10 cellular contexts compared by ENCODE assay signal in the genomic region with DNA sequence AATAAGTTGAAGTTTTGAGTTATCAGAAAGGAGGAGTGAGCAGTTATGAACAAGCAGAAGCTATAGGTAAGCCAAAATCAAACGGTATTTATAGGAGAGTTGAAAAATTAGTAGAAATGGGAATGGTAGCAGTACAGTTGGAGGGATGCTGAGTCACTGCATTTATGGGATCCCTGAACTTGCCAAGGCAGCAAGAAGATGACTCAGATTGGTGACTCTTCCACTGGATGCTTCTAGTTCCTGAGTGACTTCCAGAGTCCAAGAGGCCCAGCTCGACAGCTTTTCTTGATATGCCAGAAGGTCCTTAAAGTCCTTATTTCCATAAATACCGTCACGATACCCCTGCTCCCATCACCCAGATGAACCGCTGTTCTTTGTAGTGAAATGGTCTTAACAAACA. TPM values are rescaled to one million over a fixed set of nuclear protein-coding genes. Genes with fewer than 3 reads are reported as not detected.
A peak's percentile ranks its signal among the peaks of the same experiment; 100 is the strongest.
DNase-seq lines count a peak whose midpoint lies in the region; ATAC-seq and TF ChIP-seq lines count a peak whose summit lies in the region.
"Had no signal": no experiment of that assay in that cellular context is flagged by ENCODE, and none has a peak within 500 bp of the region (broad histone marks: within the 10 kb centered on the region; RNA-seq: fewer than 3 reads in every experiment).

No MANE protein-coding gene starts in this region.

- H3K14ac ChIP-seq in trophoblast cell (ENCODE audit: low read length) = no peak overlapping the region

- H2BK5ac ChIP-seq in trophoblast cell (ENCODE audit: low read depth, low read length, poor library complexity) = no peak overlapping the region

- H3K4me2 ChIP-seq in PC-3 (ENCODE audit: low read length) = peak overlapping the region; percentile 27
- no peak overlapping the region for H3K4me2 ChIP-seq in trophoblast cell (ENCODE audit: low read length)

- H3K4me1 ChIP-seq in PC-3 (ENCODE audit: insufficient read depth, low read length) (peaks cover 15% of the 10 kb centered on the region), trophoblast cell (ENCODE audit: control insufficient read depth in 1 of 2, insufficient read depth in 2 of 2, low read length in 2 of 2) (no peaks in the 10 kb centered on the region)

- H3K27ac ChIP-seq in PC-3 (ENCODE audit: low read length) (peak overlapping the region; percentile 67), trophoblast cell (ENCODE audit: low read depth, low read length) (no peak overlapping the region)

- CTCF ChIA-PET in PC-3 (lab: Charles Lee) = no interaction called here

- POLR2A ChIA-PET in PC-3 (lab: Charles Lee; ENCODE audit: unreplicated experiment) = no interaction called here

- no peaks in the 10 kb centered on the region for H3K79me2 ChIP-seq in PC-3 (ENCODE audit: low read length)
- H3K79me2 ChIP-seq in trophoblast cell (ENCODE audit: control insufficient read depth, insufficient read depth, low read length, poor library complexity) = no peaks in the 10 kb centered on the region

- H3K36me3 Mint-ChIP-seq in activated T-helper 17 cell treated with anti-CD3 and anti-CD28 coated beads, Interleukin-2, amount 50 U/mL, for 72 hours (ENCODE audit: low read depth) = peaks cover 9% of the 10 kb centered on the region

- no TSS peak for BruUV-seq in PC-3 (replicated peaks; lab: Mats Ljungman, UMichigan)

- H2AK5ac ChIP-seq in trophoblast cell (ENCODE audit: low read length) = no peak overlapping the region

- H3K27ac Mint-ChIP-seq in activated T-helper 17 cell treated with anti-CD3 and anti-CD28 coated beads, Interleukin-2, amount 50 U/mL, for 72 hours = no peak overlapping the region

- no peaks in the 10 kb centered on the region for H3K27me3 Mint-ChIP-seq in activated T-helper 17 cell treated with anti-CD3 and anti-CD28 coated beads, Interleukin-2, amount 50 U/mL, for 72 hours

- TF ChIP-seq CTCF in PC-3 (conservative IDR thresholded peaks at IDR 0.05; ENCODE audit: low read depth, low read length) = no peak

- no peaks in the 10 kb centered on the region for H3F3A ChIP-seq in PC-3 (ENCODE audit: low read length, unreplicated experiment)

- H3K36me3 ChIP-seq in PC-3 (ENCODE audit: low read depth, low read length) = no peaks in the 10 kb centered on the region
- no peaks in the 10 kb centered on the region for H3K36me3 ChIP-seq in trophoblast cell (ENCODE audit: control insufficient read depth in 1 of 2, insufficient read depth in 2 of 2, low read length in 2 of 2)
- H3K36me3 ChIP-seq: upper lobe of left lung had no signal

- H3K9me3 ChIP-seq in PC-3 (ENCODE audit: low read length) = no peaks in the 10 kb centered on the region
- no peaks in the 10 kb centered on the region for H3K9me3 ChIP-seq in trophoblast cell (ENCODE audit: insufficient read depth, low read depth, low read length)
- H3K9me3 ChIP-seq: upper lobe of left lung had no signal

- no peak overlapping the region for H3K18ac ChIP-seq in trophoblast cell (ENCODE audit: low read length)

- H3K27me3 ChIP-seq in PC-3 (ENCODE audit: low read length) (no peaks in the 10 kb centered on the region), trophoblast cell (ENCODE audit: insufficient read depth, low read length) (no peaks in the 10 kb centered on the region)
- H3K27me3 ChIP-seq: upper lobe of left lung had no signal

- H3K9ac ChIP-seq in PC-3 (ENCODE audit: low read length) = no peak overlapping the region
- H3K9ac ChIP-seq in trophoblast cell (ENCODE audit: low read length) = no peak overlapping the region

- WGBS in trophoblast cell (ENCODE audit: extremely low coverage, insufficient coverage, insufficient read length) = no CpG with 5 or more reads among the region's 5 CpGs

- H3K4me3 ChIP-seq in PC-3 (ENCODE audit: low read length) (no peak overlapping the region), trophoblast cell (ENCODE audit: low read depth, low read length) (no peak overlapping the region)
- H3K4me3 ChIP-seq: upper lobe of left lung had no signal

- intact Hi-C loops in PC-3 (cut with micrococcal nuclease) = no loop called here

- no peaks in the 10 kb centered on the region for H3K9me3 Mint-ChIP-seq in activated T-helper 17 cell treated with anti-CD3 and anti-CD28 coated beads, Interleukin-2, amount 50 U/mL, for 72 hours

- no peak overlapping the region for H3K4me3 Mint-ChIP-seq in activated T-helper 17 cell treated with anti-CD3 and anti-CD28 coated beads, Interleukin-2, amount 50 U/mL, for 72 hours

- H4K8ac ChIP-seq in trophoblast cell (ENCODE audit: low read depth, low read length) = no peak overlapping the region

- no peak overlapping the region for H4K91ac ChIP-seq in trophoblast cell (ENCODE audit: low read depth, low read length)

- peaks cover 6% of the 10 kb centered on the region for H3K4me1 Mint-ChIP-seq in activated T-helper 17 cell treated with anti-CD3 and anti-CD28 coated beads, Interleukin-2, amount 50 U/mL, for 72 hours

- no peaks in the 10 kb centered on the region for H3K79me1 ChIP-seq in trophoblast cell (ENCODE audit: low read length)

- peak; percentile 89 for DNase-seq in Daoy (ENCODE audit: low read depth)
- peak; percentile 92 for DNase-seq in PC-3
- DNase-seq in epidermal melanocyte (ENCODE audit: insufficient read length, low spot score) = peak; percentile 30
- DNase-seq in trophoblast cell = peak; percentile 50 to 71
- no peak for DNase-seq in cerebellar cortex (ENCODE audit: low spot score)
- no peak for DNase-seq in NCI-H748 (lab: John Stamatoyannopoulos, UW; ENCODE audit: unreplicated experiment)
- DNase-seq: NCI-H1436 treated with DMSO at 0.1 percent for 48 hours, upper lobe of left lung had no signal

- no peak overlapping the region for H3K23ac ChIP-seq in trophoblast cell (ENCODE audit: low read length)

- peak overlapping the region; percentile 24 for H2AFZ ChIP-seq in PC-3 (ENCODE audit: low read length)
- no peak overlapping the region for H2AFZ ChIP-seq in trophoblast cell (ENCODE audit: insufficient read depth, low read length, poor library complexity)

- ATAC-seq in PC-3 = peak; percentile 100
- ATAC-seq in activated T-helper 17 cell treated with anti-CD3 and anti-CD28 coated beads, Interleukin-2, amount 50 U/mL, for 72 hours (replicated peaks) = no peak
- no peak for ATAC-seq in GM18907 (IDR thresholded peaks at IDR 0.05; ENCODE audit: unreplicated experiment)

- H4K20me1 ChIP-seq in PC-3 (ENCODE audit: low read length) = no peaks in the 10 kb centered on the region

- no peak overlapping the region for H2BK120ac ChIP-seq in trophoblast cell (ENCODE audit: insufficient read depth, low read length, poor library complexity)

- H3K9me2 ChIP-seq in PC-3 (replicated peaks; ENCODE audit: low read length) = no peaks in the 10 kb centered on the region

- no peak overlapping the region for H4K12ac ChIP-seq in trophoblast cell (ENCODE audit: low read depth, low read length)

- H3K4ac ChIP-seq in trophoblast cell (ENCODE audit: low read depth, low read length) = no peak overlapping the region

- H2BK12ac ChIP-seq in trophoblast cell (ENCODE audit: low read length) = no peak overlapping the region

RNA-seq across cellular contexts. Expression of a gene that starts 31.1 kb away (rescaled TPM):
- total RNA-seq in Daoy (2014; rRNA removed; shearing (Covaris generic)) = 409 and 433 TPM in 2 replicates
- 177 and 197 TPM in 2 replicates for total RNA-seq in PC-3 (2014; rRNA removed)
- polyA plus RNA-seq in trophoblast cell (2013) = 203 and 209 TPM in 2 replicates
- total RNA-seq in activated T-helper 17 cell treated with anti-CD3 and anti-CD28 coated beads, Interleukin-2, amount 50 U/mL, for 72 hours = 100 to 1,000 TPM; 441 to 618 TPM

Comparison
In these comparisons a context has a peak if more than half of its experiments do, and no peak if none do; other contexts are left out.
1. DNase-seq: peak in Daoy (single experiment), PC-3 (single experiment), epidermal melanocyte (single experiment) and trophoblast cell (2 of 2); none in cerebellar cortex (single experiment) and NCI-H748 (single experiment).